34 cellular contexts compared by ENCODE assay signal in the genomic region with DNA sequence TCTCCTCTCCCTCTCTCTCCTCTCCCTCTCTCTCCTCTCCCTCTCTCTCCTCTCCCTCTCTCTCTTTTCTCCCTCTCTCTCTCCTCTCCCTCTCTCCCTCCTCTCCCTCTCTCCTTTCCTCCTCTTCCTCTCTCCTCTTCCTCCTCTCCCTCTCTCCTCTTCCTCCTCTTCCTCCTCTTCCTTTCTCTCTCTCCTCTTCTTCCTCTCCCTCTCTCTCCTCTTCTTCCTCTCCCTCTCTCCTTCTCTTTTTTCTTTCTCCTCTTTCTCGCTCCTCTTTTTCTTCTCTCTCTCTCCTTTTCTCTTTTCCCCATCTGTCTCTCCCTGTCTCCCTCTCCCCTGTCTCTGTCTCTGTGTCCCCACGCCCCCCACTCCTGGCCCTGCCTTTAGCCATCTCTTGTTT.
"Had no signal": no experiment of that assay in that cellular context is flagged by ENCODE, and none has a peak within 500 bp of the region (broad histone marks: within the 10 kb centered on the region; RNA-seq: fewer than 3 reads in every experiment).

No MANE protein-coding gene starts in this region.

- H3K4me1 Mint-ChIP-seq: brain, endodermal cell, nephron had no signal

- H3K9me2 ChIP-seq: SK-N-SH had no signal

- H3K4me3 Mint-ChIP-seq: activated CD4-positive, alpha-beta T cell treated with anti-CD3 and anti-CD28 coated beads, Interleukin-2, amount 10 ng/mL, durations not matched to agents 7 days and 5 days; activated naive CD4-positive, alpha-beta T cell treated with anti-CD3 and anti-CD28 coated beads, Interleukin-2, amount 50 U/mL, for 24 hours; activated T-cell treated with anti-CD3 and anti-CD28 coated beads, Interleukin-2, amount 50 U/mL, for 72 hours; brain; endodermal cell; immature natural killer cell; nephron; T-helper 1 cell treated with Interleukin-12 subunit alpha and Interleukin-12 subunit beta and Interleukin-4 antibody, amounts not matched to agents 30 μg/mL and 1 μg/mL, for 36 hours; WTC11 had no signal

- H3K9me3 ChIP-seq: adrenal gland, ascending aorta, esophagus muscularis mucosa, heart left ventricle, ovary, prostate gland, SK-N-SH, suprapubic skin, tibial artery, upper lobe of right lung had no signal

- H3K27me3 Mint-ChIP-seq: activated CD4-positive, alpha-beta T cell treated with anti-CD3 and anti-CD28 coated beads, Interleukin-2, amount 10 ng/mL, durations not matched to agents 7 days and 5 days; activated naive CD4-positive, alpha-beta T cell treated with anti-CD3 and anti-CD28 coated beads, Interleukin-2, amount 50 U/mL, for 24 hours had no signal

- ATAC-seq: activated T-cell treated with anti-CD3 and anti-CD28 coated beads, Interleukin-2, amount 50 U/mL, for 72 hours; foreskin keratinocyte; heart left ventricle; left colon; sciatic nerve; upper lobe of right lung; WTC11 had no signal

- DNase-seq: activated CD4-positive, alpha-beta T cell treated with anti-CD3 and anti-CD28 coated beads for 1 hour; activated CD4-positive, alpha-beta T cell treated with anti-CD3 and anti-CD28 coated beads, Interleukin-2, amount 10 ng/mL, durations not matched to agents 7 days and 5 days; activated gamma-delta T cell; activated T-cell treated with anti-CD3 and anti-CD28 coated beads for 4 hours; activated T-cell treated with anti-CD3 and anti-CD28 coated beads, Interleukin-2, amount 50 U/mL, for 72 hours; adrenal gland; caudate nucleus; endodermal cell; foreskin keratinocyte; heart left ventricle; hypothalamus; immature natural killer cell; kidney; left colon; midbrain; ovary; retina; SK-N-SH; stimulated activated CD4-positive, alpha-beta T cell treated with anti-CD3 and anti-CD28 coated beads, Interleukin-12 subunit alpha, Interleukin-12 subunit beta, amount 100 ng/mL, for 4 hours; stimulated activated CD4-positive, alpha-beta T cell treated with anti-CD3 and anti-CD28 coated beads, Interleukin-4, amount 100 ng/mL, for 1 hour; SW 1271; tibial artery; upper lobe of right lung had no signal

- H3K27ac ChIP-seq: adrenal gland, ascending aorta, esophagus muscularis mucosa, foreskin keratinocyte, heart left ventricle, ovary, prostate gland, skin epidermis, suprapubic skin, tibial artery, upper lobe of right lung had no signal

- H3K27me3 ChIP-seq: adrenal gland, ascending aorta, esophagus muscularis mucosa, foreskin keratinocyte, heart left ventricle, ovary, suprapubic skin, tibial artery, upper lobe of right lung had no signal

- H3K4me1 ChIP-seq: adrenal gland, ascending aorta, esophagus muscularis mucosa, heart left ventricle, prostate gland, suprapubic skin, tibial artery, upper lobe of right lung had no signal

- H3K4me2 ChIP-seq: SK-N-SH had no signal

- FAIRE-seq: kidney had no signal

- H3K9me3 Mint-ChIP-seq: activated naive CD4-positive, alpha-beta T cell treated with anti-CD3 and anti-CD28 coated beads, Interleukin-2, amount 50 U/mL, for 24 hours; endodermal cell; immature natural killer cell; nephron had no signal

- H3K36me3 ChIP-seq: adrenal gland, ovary, prostate gland, upper lobe of right lung had no signal

- H3K27ac Mint-ChIP-seq: activated naive CD4-positive, alpha-beta T cell treated with anti-CD3 and anti-CD28 coated beads, Interleukin-2, amount 50 U/mL, for 24 hours; activated T-cell treated with anti-CD3 and anti-CD28 coated beads, Interleukin-2, amount 50 U/mL, for 72 hours; endodermal cell; nephron had no signal

- H3K4me3 ChIP-seq: adrenal gland, ascending aorta, esophagus muscularis mucosa, heart left ventricle, ovary, prostate gland, skin epidermis, suprapubic skin, tibial artery, upper lobe of right lung had no signal

- H3K9ac ChIP-seq: SK-N-SH had no signal
